17 cellular contexts compared by ENCODE assay signal in genomic region chr4:163598489-163598888, GRCh38.
DNase-seq lines count a peak whose midpoint lies in the region; ATAC-seq and TF ChIP-seq lines count a peak whose summit lies in the region.
"Had no signal": no experiment of that assay in that cellular context is flagged by ENCODE, and none has a peak within 500 bp of the region (broad histone marks: within the 10 kb centered on the region; RNA-seq: fewer than 3 reads in every experiment).

No MANE protein-coding gene starts in this region.

- TF ChIP-seq CTCF in epithelial cell of esophagus (IDR thresholded peaks at IDR 0.05; ENCODE audit: insufficient read depth, low read depth, low read length, missing control alignments): no peak
- no peak for TF ChIP-seq CTCF in natural killer cell (IDR thresholded peaks at IDR 0.05)

- H3K9me3 Mint-ChIP-seq in natural killer cell: peaks cover 0 to 2% of the 10 kb centered on the region in 2 donors
- H3K9me3 Mint-ChIP-seq: activated T-helper 2 cell treated with anti-CD3 and anti-CD28 coated beads, Interferon-gamma antibody, Interleukin-2, Interleukin-4, amounts not matched to agents 10 μg/mL and 5 μg/mL and 100 μg/mL, durations not matched to agents 14 hours and 24 hours and 36 hours; HFFc6; type B pancreatic cell had no signal

- no peak overlapping the region for H3K4me3 Mint-ChIP-seq in natural killer cell
- H3K4me3 Mint-ChIP-seq in T-helper 17 cell: no peak overlapping the region
- H3K4me3 Mint-ChIP-seq: HFFc6, type B pancreatic cell had no signal

- H3K4me1 Mint-ChIP-seq in natural killer cell (no peaks in the 10 kb centered on the region), T-helper 17 cell (peaks cover 4% of the 10 kb centered on the region)

- DNase-seq in epithelial cell of esophagus (ENCODE audit: low read depth) (peak; percentile 19), natural killer cell (no peak), T-helper 17 cell (no peak), superior temporal gyrus (ENCODE audit: extremely low spot score) (no peak)
- no peak for DNase-seq in activated naive CD4-positive, alpha-beta T cell (lab: John Stamatoyannopoulos, UW)
- DNase-seq: gastrocnemius medialis; HFFc6; mammary epithelial cell; NCI-H2171; stimulated activated CD4-positive, alpha-beta T cell treated with anti-CD3 and anti-CD28 coated beads, Interleukin-1b, Interleukin-23, amount 100 ng/mL, for 48 hours; stimulated activated CD8-positive, alpha-beta memory T cell treated with anti-CD3 and anti-CD28 coated beads, Interleukin-4, amount 100 ng/mL, for 48 hours had no signal

- intact Hi-C loops in natural killer cell (cut with micrococcal nuclease): no loop called here

- peaks cover 0 to 2% of the 10 kb centered on the region in 2 donors for H3K27me3 Mint-ChIP-seq in natural killer cell (ENCODE audit: low read depth in 2 of 2)
- H3K27me3 Mint-ChIP-seq in T-helper 17 cell: peaks cover 5% of the 10 kb centered on the region
- H3K27me3 Mint-ChIP-seq: type B pancreatic cell had no signal

- H3K36me3 Mint-ChIP-seq in natural killer cell: no peaks in the 10 kb centered on the region
- H3K36me3 Mint-ChIP-seq in T-helper 17 cell (ENCODE audit: low read depth): no peaks in the 10 kb centered on the region
- H3K36me3 Mint-ChIP-seq: type B pancreatic cell had no signal

- H3K9me3 ChIP-seq in T-helper 17 cell (ENCODE audit: control insufficient read depth, low read length, poor library complexity, severe bottlenecking): no peaks in the 10 kb centered on the region
- H3K9me3 ChIP-seq: gastrocnemius medialis, right atrium auricular region had no signal

- peak; percentile 10 for ATAC-seq in GM19043 (IDR thresholded peaks at IDR 0.05; ENCODE audit: low read depth, unreplicated experiment)
- ATAC-seq in GM21786 (IDR thresholded peaks at IDR 0.05; ENCODE audit: unreplicated experiment): peak; percentile 24
- ATAC-seq in HG03175 (IDR thresholded peaks at IDR 0.05; ENCODE audit: unreplicated experiment): peak; percentile 13
- no peak for ATAC-seq in natural killer cell
- no peak for ATAC-seq in T-helper 17 cell
- ATAC-seq: gastrocnemius medialis had no signal

- H3K27ac Mint-ChIP-seq in natural killer cell (no peak overlapping the region), T-helper 17 cell (no peak overlapping the region)
- H3K27ac Mint-ChIP-seq: activated T-helper 2 cell treated with anti-CD3 and anti-CD28 coated beads, Interferon-gamma antibody, Interleukin-2, Interleukin-4, amounts not matched to agents 10 μg/mL and 5 μg/mL and 100 μg/mL, durations not matched to agents 14 hours and 24 hours and 36 hours; HFFc6; type B pancreatic cell had no signal

- no peak overlapping the region for H3K4me3 ChIP-seq in epithelial cell of esophagus (ENCODE audit: low read length)
- H3K4me3 ChIP-seq: gastrocnemius medialis, right atrium auricular region had no signal

Comparison
In these comparisons a context has a peak if more than half of its experiments do, and no peak if none do; other contexts are left out.
1. ATAC-seq: peak in GM19043 (single experiment), GM21786 (single experiment) and HG03175 (single experiment); none in natural killer cell (0 of 3) and T-helper 17 cell (single experiment).